In genomic region chr6:7881765-7882500, GRCh38 we compare ENCODE assay signal across 29 cellular contexts. TPM values are rescaled to one million over a fixed set of nuclear protein-coding genes. Genes with fewer than 3 reads are reported as not detected.
A peak's percentile ranks its signal among the peaks of the same experiment; 100 is the strongest.
DNase-seq lines count a peak whose midpoint lies in the region; ATAC-seq and TF ChIP-seq lines count a peak whose summit lies in the region.
"Had no signal": no experiment of that assay in that cellular context is flagged by ENCODE, and none has a peak within 500 bp of the region (broad histone marks: within the 10 kb centered on the region; RNA-seq: fewer than 3 reads in every experiment).

No MANE protein-coding gene starts in this region.

- H3K14ac ChIP-seq in mesenchymal stem cell (ENCODE audit: low read length in 2 of 2), result no peak overlapping the region

- ATAC-seq in heart right ventricle (no peak), T-helper 17 cell (no peak)
- ATAC-seq in activated CD8-positive, alpha-beta T cell treated with anti-CD3 and anti-CD28 coated beads, Interleukin-2, amount 10 ng/mL, durations not matched to agents 7 days and 5 days, result no peak
- ATAC-seq: stimulated activated effector memory CD8-positive, alpha-beta T cell treated with anti-CD3 and anti-CD28 coated beads, Interleukin-12 subunit alpha, Interleukin-12 subunit beta, amount 100 ng/mL, for 72 hours had no signal

- no peak for TF ChIP-seq CTCF in heart right ventricle (IDR thresholded peaks at IDR 0.05)

- H3K36me3 ChIP-seq in heart right ventricle, result peaks cover 2 to 85% (median 62%) of the 10 kb centered on the region in 9 donors
- peaks cover 47 to 87% of the 10 kb centered on the region in 2 experiments for H3K36me3 ChIP-seq in mesenchymal stem cell (ENCODE audit: control insufficient read depth in 1 of 2, insufficient read depth in 2 of 2, low read depth in 1 of 2, low read length in 2 of 2)

- no peak overlapping the region for H4K91ac ChIP-seq in mesenchymal stem cell (ENCODE audit: low read length)

- no peaks in the 10 kb centered on the region for H3K4me1 Mint-ChIP-seq in activated CD8-positive, alpha-beta T cell treated with anti-CD3 and anti-CD28 coated beads, Interleukin-2, amount 10 ng/mL, durations not matched to agents 7 days and 5 days (ENCODE audit: low read depth)
- H3K4me1 Mint-ChIP-seq in T-helper 17 cell, result no peaks in the 10 kb centered on the region
- H3K4me1 Mint-ChIP-seq: activated CD4-positive, alpha-beta memory T cell treated with anti-CD3 and anti-CD28 coated beads, Interleukin-2, amount 10 ng/mL, durations not matched to agents 7 days and 5 days; activated naive CD8-positive, alpha-beta T cell treated with anti-CD3 and anti-CD28 coated beads for 36 hours; stimulated activated effector memory CD8-positive, alpha-beta T cell treated with anti-CD3 and anti-CD28 coated beads, Interleukin-12 subunit alpha, Interleukin-12 subunit beta, amount 100 ng/mL, for 72 hours had no signal

- no peak overlapping the region for H3K27ac Mint-ChIP-seq in activated CD8-positive, alpha-beta T cell treated with anti-CD3 and anti-CD28 coated beads, Interleukin-2, amount 10 ng/mL, durations not matched to agents 7 days and 5 days
- H3K27ac Mint-ChIP-seq in T-helper 17 cell, result no peak overlapping the region
- H3K27ac Mint-ChIP-seq: activated CD4-positive, alpha-beta memory T cell treated with anti-CD3 and anti-CD28 coated beads, Interleukin-2, amount 10 ng/mL, durations not matched to agents 7 days and 5 days; activated naive CD8-positive, alpha-beta T cell treated with anti-CD3 and anti-CD28 coated beads for 36 hours; activated T-helper 2 cell treated with anti-CD3 and anti-CD28 coated beads, Interferon-gamma antibody, Interleukin-2, Interleukin-4, amounts not matched to agents 10 μg/mL and 5 μg/mL and 100 μg/mL, durations not matched to agents 14 hours and 24 hours and 36 hours; CD4-positive, alpha-beta T cell; stimulated activated effector memory CD8-positive, alpha-beta T cell treated with anti-CD3 and anti-CD28 coated beads, Interleukin-12 subunit alpha, Interleukin-12 subunit beta, amount 100 ng/mL, for 72 hours had no signal

- H3K36me3 Mint-ChIP-seq in activated CD8-positive, alpha-beta T cell treated with anti-CD3 and anti-CD28 coated beads, Interleukin-2, amount 10 ng/mL, durations not matched to agents 7 days and 5 days (ENCODE audit: low read depth), result peaks cover 40% of the 10 kb centered on the region
- peaks cover 15% of the 10 kb centered on the region for H3K36me3 Mint-ChIP-seq in T-helper 17 cell (ENCODE audit: low read depth)

- no peaks in the 10 kb centered on the region for H3K27me3 Mint-ChIP-seq in activated CD8-positive, alpha-beta T cell treated with anti-CD3 and anti-CD28 coated beads, Interleukin-2, amount 10 ng/mL, durations not matched to agents 7 days and 5 days (ENCODE audit: low read depth)
- H3K27me3 Mint-ChIP-seq in T-helper 17 cell, result no peaks in the 10 kb centered on the region
- H3K27me3 Mint-ChIP-seq: activated CD4-positive, alpha-beta memory T cell treated with anti-CD3 and anti-CD28 coated beads, Interleukin-2, amount 10 ng/mL, durations not matched to agents 7 days and 5 days; activated naive CD8-positive, alpha-beta T cell treated with anti-CD3 and anti-CD28 coated beads for 36 hours; CD4-positive, alpha-beta T cell had no signal

- no peak overlapping the region for H2BK12ac ChIP-seq in mesenchymal stem cell (ENCODE audit: low read length in 2 of 2)

- H4K8ac ChIP-seq in mesenchymal stem cell (ENCODE audit: low read length), result no peak overlapping the region

- H3K9me3 Mint-ChIP-seq in activated CD8-positive, alpha-beta T cell treated with anti-CD3 and anti-CD28 coated beads, Interleukin-2, amount 10 ng/mL, durations not matched to agents 7 days and 5 days (ENCODE audit: insufficient read depth), result no peaks in the 10 kb centered on the region
- H3K9me3 Mint-ChIP-seq: activated CD4-positive, alpha-beta memory T cell treated with anti-CD3 and anti-CD28 coated beads, Interleukin-2, amount 10 ng/mL, durations not matched to agents 7 days and 5 days; activated naive CD8-positive, alpha-beta T cell treated with anti-CD3 and anti-CD28 coated beads for 36 hours; activated T-helper 2 cell treated with anti-CD3 and anti-CD28 coated beads, Interferon-gamma antibody, Interleukin-2, Interleukin-4, amounts not matched to agents 10 μg/mL and 5 μg/mL and 100 μg/mL, durations not matched to agents 14 hours and 24 hours and 36 hours; CD4-positive, alpha-beta T cell; neural progenitor cell; stimulated activated effector memory CD8-positive, alpha-beta T cell treated with anti-CD3 and anti-CD28 coated beads, Interleukin-12 subunit alpha, Interleukin-12 subunit beta, amount 100 ng/mL, for 72 hours had no signal

- no peaks in the 10 kb centered on the region for H3K4me1 ChIP-seq in heart right ventricle
- H3K4me1 ChIP-seq in mesenchymal stem cell (ENCODE audit: control insufficient read depth, insufficient read depth, low read depth, low read length), result peaks cover 16% of the 10 kb centered on the region
- H3K4me1 ChIP-seq: ascending aorta, neural progenitor cell, parathyroid adenoma, right atrium auricular region, suprapubic skin had no signal

- H2BK120ac ChIP-seq in mesenchymal stem cell (ENCODE audit: low read depth, low read length), result no peak overlapping the region

- H2BK5ac ChIP-seq in mesenchymal stem cell (ENCODE audit: low read depth, low read length, poor library complexity, severe bottlenecking), result no peak overlapping the region

- no peak overlapping the region for H3K4me3 Mint-ChIP-seq in activated CD8-positive, alpha-beta T cell treated with anti-CD3 and anti-CD28 coated beads, Interleukin-2, amount 10 ng/mL, durations not matched to agents 7 days and 5 days
- H3K4me3 Mint-ChIP-seq in T-helper 17 cell, result no peak overlapping the region
- H3K4me3 Mint-ChIP-seq: activated CD4-positive, alpha-beta memory T cell treated with anti-CD3 and anti-CD28 coated beads, Interleukin-2, amount 10 ng/mL, durations not matched to agents 7 days and 5 days; activated naive CD8-positive, alpha-beta T cell treated with anti-CD3 and anti-CD28 coated beads for 36 hours; CD4-positive, alpha-beta T cell; neural progenitor cell; stimulated activated effector memory CD8-positive, alpha-beta T cell treated with anti-CD3 and anti-CD28 coated beads, Interleukin-12 subunit alpha, Interleukin-12 subunit beta, amount 100 ng/mL, for 72 hours had no signal

- no peak overlapping the region for H3K9ac ChIP-seq in mesenchymal stem cell (ENCODE audit: low read length)
- H3K9ac ChIP-seq: neural progenitor cell, parathyroid adenoma had no signal

- DNase-seq in cardiac septum (ENCODE audit: low spot score) (peak; percentile 26), heart right ventricle (no peak), astrocyte of the hippocampus (ENCODE audit: low read depth, low spot score) (peak; percentile 26), mesenchymal stem cell (no peak), cerebellar nuclear complex (lab: John Stamatoyannopoulos, UW) (no peak), T-helper 17 cell (no peak), NCI-H748 (lab: John Stamatoyannopoulos, UW; ENCODE audit: unreplicated experiment) (no peak)
- no peak for DNase-seq in activated CD8-positive, alpha-beta T cell treated with anti-CD3 and anti-CD28 coated beads, Interleukin-2, amount 10 ng/mL, durations not matched to agents 7 days and 5 days
- DNase-seq: activated CD4-positive, alpha-beta memory T cell treated with anti-CD3 and anti-CD28 coated beads, Interleukin-2, amount 10 ng/mL, durations not matched to agents 7 days and 5 days; activated CD4-positive, alpha-beta T cell treated with anti-CD3 and anti-CD28 coated beads for 1 hour; activated naive CD8-positive, alpha-beta T cell treated with anti-CD3 and anti-CD28 coated beads for 36 hours; AML-193; CD4-positive, alpha-beta T cell; dorsolateral prefrontal cortex; kidney glomerular epithelial cell; NCI-H1105 treated with DMSO at 0.1 percent for 48 hours; NCI-H1930; NCI-H2227 treated with DMSO at 0.1 percent for 48 hours; NCI-H774; stimulated activated CD4-positive, alpha-beta T cell treated with anti-CD3 and anti-CD28 coated beads, Interleukin-4, amount 100 ng/mL, for 24 hours had no signal

- peaks cover 7% of the 10 kb centered on the region for H3K79me1 ChIP-seq in mesenchymal stem cell (replicated peaks; ENCODE audit: low read length, poor library complexity, severe bottlenecking)

- peak overlapping the region; percentile 72 for H2AK5ac ChIP-seq in mesenchymal stem cell (ENCODE audit: low read length, severe bottlenecking)

- H3K9me3 ChIP-seq in heart right ventricle (no peaks in the 10 kb centered on the region), mesenchymal stem cell (ENCODE audit: control insufficient read depth, low read length) (no peaks in the 10 kb centered on the region), T-helper 17 cell (ENCODE audit: control insufficient read depth, low read length, poor library complexity, severe bottlenecking) (no peaks in the 10 kb centered on the region)
- H3K9me3 ChIP-seq: ascending aorta, right atrium auricular region, suprapubic skin had no signal

- H3K18ac ChIP-seq in mesenchymal stem cell (ENCODE audit: low read depth in 1 of 2, low read length in 2 of 2), result no peak overlapping the region

- no peak overlapping the region for H2AFZ ChIP-seq in mesenchymal stem cell (ENCODE audit: low read depth, low read length)
- H2AFZ ChIP-seq: neural progenitor cell, parathyroid adenoma had no signal

- no peaks in the 10 kb centered on the region for H3K27me3 ChIP-seq in heart right ventricle
- H3K27me3 ChIP-seq in mesenchymal stem cell (ENCODE audit: control insufficient read depth in 1 of 2, insufficient read depth in 1 of 2, low read length in 2 of 2), result no peaks in the 10 kb centered on the region
- H3K27me3 ChIP-seq: ascending aorta, dorsolateral prefrontal cortex, neural progenitor cell, right atrium auricular region, suprapubic skin had no signal

- CTCF ChIA-PET in activated CD8-positive, alpha-beta T cell treated with anti-CD3 and anti-CD28 coated beads, Interleukin-2, amount 10 ng/mL, durations not matched to agents 7 days and 5 days (lab: Charles Lee), result no interaction called here

- POLR2A ChIA-PET in activated CD8-positive, alpha-beta T cell treated with anti-CD3 and anti-CD28 coated beads, Interleukin-2, amount 10 ng/mL, durations not matched to agents 7 days and 5 days (lab: Charles Lee), result no interaction called here

- H3K4me2 ChIP-seq in mesenchymal stem cell (ENCODE audit: low read length, poor library complexity, severe bottlenecking), result no peak overlapping the region
- H3K4me2 ChIP-seq: neural progenitor cell had no signal

- H2BK15ac ChIP-seq in mesenchymal stem cell (ENCODE audit: low read depth, poor library complexity, severe bottlenecking), result no peak overlapping the region

- WGBS in heart right ventricle, 2 donors, result 80 to 87% methylated on average over 8 of the region's 8 CpGs
- 92% methylated on average over 8 of the region's 8 CpGs for WGBS in mesenchymal stem cell

- no peak overlapping the region for H3K23ac ChIP-seq in mesenchymal stem cell (ENCODE audit: low read length in 2 of 2)

- intact Hi-C loops in cardiac septum (cut with DNase I) (no loop called here), heart right ventricle (cut with DNase I) (no loop called here)

- H3K27ac ChIP-seq in heart right ventricle (no peak overlapping the region), mesenchymal stem cell (ENCODE audit: low read length, poor library complexity, severe bottlenecking) (peak overlapping the region; percentile 79)
- H3K27ac ChIP-seq: ascending aorta, dorsolateral prefrontal cortex, neural progenitor cell, parathyroid adenoma, right atrium auricular region, SK-N-MC, suprapubic skin had no signal

- H3K4me3 ChIP-seq in heart right ventricle (no peak overlapping the region), mesenchymal stem cell (ENCODE audit: insufficient read depth in 1 of 2, low read depth in 1 of 2, low read length in 2 of 2) (no peak overlapping the region)
- H3K4me3 ChIP-seq: ascending aorta, dorsolateral prefrontal cortex, lung, neural progenitor cell, right atrium auricular region, SK-N-MC, suprapubic skin had no signal

- H3K4ac ChIP-seq in mesenchymal stem cell (ENCODE audit: low read depth in 1 of 2, low read length in 2 of 2), result no peak overlapping the region

RNA-seq across cellular contexts. Expression of gene TXNDC5, which starts 28.7 kb away (rescaled TPM):
- 50.8 TPM for total RNA-seq in cardiac septum
- 10 to 100 TPM; 26.7 to 78.0 (median 38.3) TPM for total RNA-seq in heart right ventricle
- polyA plus RNA-seq in heart right ventricle, result 10 to 100 TPM; 26.5 to 65.6 TPM
- polyA plus RNA-seq in mesenchymal stem cell (2013, experiment 1 of 2), result 242 TPM
- 248 TPM for polyA plus RNA-seq in mesenchymal stem cell (2013, experiment 2 of 2)
- total RNA-seq in activated CD8-positive, alpha-beta T cell treated with anti-CD3 and anti-CD28 coated beads, Interleukin-2, amount 10 ng/mL, durations not matched to agents 7 days and 5 days, result 10 to 100 TPM; 35.0 to 36.9 TPM
- 10 to 100 TPM; 18.6 to 19.8 TPM for total RNA-seq in T-helper 17 cell

Comparison
In these comparisons a context has a peak if more than half of its experiments do, and no peak if none do; other contexts are left out.
1. DNase-seq: peak in cardiac septum (single experiment) and astrocyte of the hippocampus (single experiment); none in heart right ventricle (0 of 2), mesenchymal stem cell (single experiment), cerebellar nuclear complex (0 of 2), activated CD8-positive, alpha-beta T cell treated with anti-CD3 and anti-CD28 coated beads, Interleukin-2, amount 10 ng/mL, durations not matched to agents 7 days and 5 days (single experiment), T-helper 17 cell (0 of 3) and NCI-H748 (single experiment).